ENCODE assay signal across 11 cellular contexts in genomic region chr9:82148849-82149544, GRCh38.
DNase-seq lines count a peak whose midpoint lies in the region; ATAC-seq and TF ChIP-seq lines count a peak whose summit lies in the region.
"Had no signal": no experiment of that assay in that cellular context is flagged by ENCODE, and none has a peak within 500 bp of the region (broad histone marks: within the 10 kb centered on the region; RNA-seq: fewer than 3 reads in every experiment).

No MANE protein-coding gene starts in this region.

- H4K20me1 ChIP-seq in neural progenitor cell (ENCODE audit: low read depth): no peaks in the 10 kb centered on the region

- H3K36me3 Mint-ChIP-seq in neural progenitor cell: no peaks in the 10 kb centered on the region
- H3K36me3 Mint-ChIP-seq: naive thymus-derived CD8-positive, alpha-beta T cell; stimulated activated memory B cell treated with anti-CD40 and anti-IgM and Interleukin-4, amounts not matched to agents 10 μg/mL and 1 μg/mL and 100 μg/mL, for 72 hours had no signal

- no peaks in the 10 kb centered on the region for H3F3A ChIP-seq in neural progenitor cell (ENCODE audit: low read depth)

- H3K9me3 ChIP-seq in neural progenitor cell (ENCODE audit: low read depth): no peaks in the 10 kb centered on the region

- H3K4me3 ChIP-seq in neural progenitor cell: no peak overlapping the region

- in situ Hi-C loops in KBM-7 (cut with MboI; ENCODE audit: low pct_unique_long_range_greater_than_20kb, low sequenced_read_pairs): no loop called here

- H3K4me1 Mint-ChIP-seq in neural progenitor cell: peaks cover 14% of the 10 kb centered on the region
- H3K4me1 Mint-ChIP-seq: naive thymus-derived CD8-positive, alpha-beta T cell had no signal

- TF ChIP-seq CTCF in neural progenitor cell (IDR thresholded peaks at IDR 0.05): no peak

- no peaks in the 10 kb centered on the region for H3K27me3 Mint-ChIP-seq in neural progenitor cell (ENCODE audit: insufficient read depth, low read depth)
- H3K27me3 Mint-ChIP-seq: stimulated activated memory B cell treated with anti-CD40 and anti-IgM and Interleukin-4, amounts not matched to agents 10 μg/mL and 1 μg/mL and 100 μg/mL, for 72 hours had no signal

- H3K27ac Mint-ChIP-seq in neural progenitor cell: no peak overlapping the region
- H3K27ac Mint-ChIP-seq: naive thymus-derived CD8-positive, alpha-beta T cell; stimulated activated memory B cell treated with anti-CD40 and anti-IgM and Interleukin-4, amounts not matched to agents 10 μg/mL and 1 μg/mL and 100 μg/mL, for 72 hours had no signal

- no peak overlapping the region for H3K9ac ChIP-seq in neural progenitor cell

- DNase-seq in Daoy (ENCODE audit: low read depth) (peak; percentile 44), NCI-H146 treated with DMSO at 0.1 percent for 48 hours (lab: John Stamatoyannopoulos, UW; ENCODE audit: unreplicated experiment) (peak; percentile 62), brain pericyte (ENCODE audit: low read depth, low spot score) (peak; percentile 39), neural progenitor cell (ENCODE audit: low spot score) (no peak), KBM-7 (no peak)
- DNase-seq: MV-4-11; naive thymus-derived CD8-positive, alpha-beta T cell; stimulated activated CD4-positive, alpha-beta T cell treated with anti-CD3 and anti-CD28 coated beads, Interleukin-15, amount 100 ng/mL, for 24 hours had no signal

- no peaks in the 10 kb centered on the region for H3K27me3 ChIP-seq in neural progenitor cell

- H3K36me3 ChIP-seq in neural progenitor cell: no peaks in the 10 kb centered on the region

- no peak overlapping the region for H3K4me3 Mint-ChIP-seq in neural progenitor cell
- H3K4me3 Mint-ChIP-seq: naive thymus-derived CD8-positive, alpha-beta T cell; stimulated activated memory B cell treated with anti-CD40 and anti-IgM and Interleukin-4, amounts not matched to agents 10 μg/mL and 1 μg/mL and 100 μg/mL, for 72 hours had no signal

- peak overlapping the region; percentile 3 for H2AFZ ChIP-seq in neural progenitor cell (replicated peaks)

- no peaks in the 10 kb centered on the region for H3K9me3 Mint-ChIP-seq in neural progenitor cell
- H3K9me3 Mint-ChIP-seq: stimulated activated memory B cell treated with anti-CD40 and anti-IgM and Interleukin-4, amounts not matched to agents 10 μg/mL and 1 μg/mL and 100 μg/mL, for 72 hours had no signal

- no peak overlapping the region for H3K27ac ChIP-seq in neural progenitor cell

- H3K4me2 ChIP-seq in neural progenitor cell: no peak overlapping the region

- no peaks in the 10 kb centered on the region for H3K79me2 ChIP-seq in neural progenitor cell (ENCODE audit: low read depth)

- H3K4me1 ChIP-seq in neural progenitor cell: no peaks in the 10 kb centered on the region

- ATAC-seq in esophagus mucosa (no peak), GM18517 (IDR thresholded peaks at IDR 0.05; ENCODE audit: unreplicated experiment) (no peak)
- ATAC-seq: naive thymus-derived CD8-positive, alpha-beta T cell; stimulated activated memory B cell treated with anti-CD40 and anti-IgM and Interleukin-4, amounts not matched to agents 10 μg/mL and 1 μg/mL and 100 μg/mL, for 72 hours had no signal

Comparison
In these comparisons a context has a peak if more than half of its experiments do, and no peak if none do; other contexts are left out.
1. DNase-seq: peak in Daoy (single experiment), NCI-H146 treated with DMSO at 0.1 percent for 48 hours (single experiment) and brain pericyte (single experiment); none in neural progenitor cell (single experiment) and KBM-7 (single experiment).